ENCODE assay signal across 1 cellular context in genomic region chr18:45689386-45689785, GRCh38.
A peak's percentile ranks its signal among the peaks of the same experiment; 100 is the strongest.
TF ChIP-seq lines count a peak whose summit lies in the region.

No MANE protein-coding gene starts in this region.

TF ChIP-seq in GM12878, 131 proteins besides CTCF, POLR2A, EP300 and RAD21:
- 0 out of 2 replicates have a peak, but pooled peaks have one; percentile 32 for TF ChIP-seq TCF12 (IDR thresholded peaks at IDR 0.05; ENCODE audit: low read depth, low read length)
- no peak for TF ChIP-seq SMAD5 (IDR thresholded peaks at IDR 0.05; ENCODE audit: low read depth)
TF ChIP-seq in GM12878: peak in this region for 1.
